26 cellular contexts compared by ENCODE assay signal in the genomic region with DNA sequence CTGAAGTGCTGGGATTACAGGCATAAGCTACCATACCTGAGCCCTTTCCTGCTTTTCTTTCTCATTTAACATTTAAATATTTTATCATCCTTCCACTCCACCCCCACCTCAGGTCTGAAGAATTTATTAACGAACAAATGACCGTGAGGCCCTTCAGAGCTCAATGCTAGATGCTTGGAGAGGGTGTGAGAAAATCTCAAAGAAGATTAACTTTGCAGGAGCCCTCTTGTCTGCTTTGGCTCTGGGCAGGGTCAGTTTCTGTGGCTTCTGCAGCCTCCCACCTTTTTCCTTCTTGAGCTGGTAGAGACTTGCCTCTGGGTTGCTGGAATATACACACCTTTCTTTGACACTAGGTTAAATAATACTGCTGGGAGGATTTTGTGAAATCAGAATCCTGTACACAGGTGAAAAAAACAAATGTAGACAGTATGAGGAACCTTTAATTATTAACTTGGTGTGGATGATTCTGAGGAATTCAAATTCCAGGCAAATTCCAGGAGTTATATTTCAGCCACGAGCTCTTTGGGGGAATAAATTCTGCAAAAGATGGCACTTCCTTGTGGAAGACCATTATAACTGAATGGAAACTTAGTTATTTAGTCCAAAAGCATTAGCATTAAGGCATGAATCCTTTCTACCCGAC. TPM values are rescaled to one million over a fixed set of nuclear protein-coding genes. Genes with fewer than 3 reads are reported as not detected.
A peak's percentile ranks its signal among the peaks of the same experiment; 100 is the strongest.
DNase-seq lines count a peak whose midpoint lies in the region; ATAC-seq and TF ChIP-seq lines count a peak whose summit lies in the region.
"Had no signal": no experiment of that assay in that cellular context is flagged by ENCODE, and none has a peak within 500 bp of the region (broad histone marks: within the 10 kb centered on the region; RNA-seq: fewer than 3 reads in every experiment).

No MANE protein-coding gene starts in this region.

- ATAC-seq in HG02870 (IDR thresholded peaks at IDR 0.05; ENCODE audit: unreplicated experiment) = no peak
- ATAC-seq: activated naive CD8-positive, alpha-beta T cell treated with anti-CD3 and anti-CD28 coated beads, Interleukin-2, amount 50 U/mL, for 24 hours; naive thymus-derived CD8-positive, alpha-beta T cell; PC-3; sciatic nerve; stimulated activated effector memory CD8-positive, alpha-beta T cell treated with anti-CD3 and anti-CD28 coated beads, Interleukin-12 subunit alpha, Interleukin-12 subunit beta, amount 100 ng/mL, for 72 hours had no signal

- peaks cover 6% of the 10 kb centered on the region for H3K36me3 Mint-ChIP-seq in mesothelial cell of epicardium
- H3K36me3 Mint-ChIP-seq: brain had no signal

- no peak for TF ChIP-seq CTCF in mesothelial cell of epicardium (IDR thresholded peaks at IDR 0.05; ENCODE audit: unreplicated experiment)

- no peaks in the 10 kb centered on the region for H3K27me3 Mint-ChIP-seq in mesothelial cell of epicardium (ENCODE audit: low read depth)
- H3K27me3 Mint-ChIP-seq: activated naive CD8-positive, alpha-beta T cell treated with anti-CD3 and anti-CD28 coated beads, Interleukin-2, amount 50 U/mL, for 24 hours; activated T-cell treated with anti-CD3 and anti-CD28 coated beads, Interleukin-2, amount 50 U/mL, for 24 hours; naive thymus-derived CD8-positive, alpha-beta T cell had no signal

- H3K4me3 Mint-ChIP-seq in mesothelial cell of epicardium = no peak overlapping the region
- H3K4me3 Mint-ChIP-seq: activated naive CD8-positive, alpha-beta T cell treated with anti-CD3 and anti-CD28 coated beads, Interleukin-2, amount 50 U/mL, for 24 hours; activated T-cell treated with anti-CD3 and anti-CD28 coated beads, Interleukin-2, amount 50 U/mL, for 24 hours; naive thymus-derived CD8-positive, alpha-beta T cell; stimulated activated effector memory CD8-positive, alpha-beta T cell treated with anti-CD3 and anti-CD28 coated beads, Interleukin-12 subunit alpha, Interleukin-12 subunit beta, amount 100 ng/mL, for 72 hours had no signal

- peak overlapping the region; percentile 21 for H3K27ac Mint-ChIP-seq in mesothelial cell of epicardium
- H3K27ac Mint-ChIP-seq: activated naive CD8-positive, alpha-beta T cell treated with anti-CD3 and anti-CD28 coated beads, Interleukin-2, amount 50 U/mL, for 24 hours; activated T-cell treated with anti-CD3 and anti-CD28 coated beads, Interleukin-2, amount 50 U/mL, for 24 hours; brain; naive thymus-derived CD8-positive, alpha-beta T cell; stimulated activated effector memory CD8-positive, alpha-beta T cell treated with anti-CD3 and anti-CD28 coated beads, Interleukin-12 subunit alpha, Interleukin-12 subunit beta, amount 100 ng/mL, for 72 hours had no signal

- peaks cover 20% of the 10 kb centered on the region for H3K4me1 Mint-ChIP-seq in mesothelial cell of epicardium

- DNase-seq in Caki2 (ENCODE audit: low read depth) (peak; percentile 82), NCI-H82 treated with DMSO at 0.1 percent for 48 hours (lab: John Stamatoyannopoulos, UW; ENCODE audit: unreplicated experiment) (peak; percentile 19), glomerular visceral epithelial cell (ENCODE audit: extremely low spot score) (peak; percentile 69), mesothelial cell of epicardium (ENCODE audit: low spot score in 2 of 2, unreplicated experiment in 2 of 2) (no peak), RPMI8226 (no peak), NCI-H187 (lab: John Stamatoyannopoulos, UW) (no peak)
- no peak for DNase-seq in stimulated activated CD4-positive, alpha-beta T cell treated with anti-CD3 and anti-CD28 coated beads, Interleukin-2, amount 100 ng/mL, for 24 hours
- DNase-seq: activated CD4-positive, alpha-beta T cell treated with anti-CD3 and anti-CD28 coated beads for 4 hours; activated naive CD8-positive, alpha-beta T cell treated with anti-CD3 and anti-CD28 coated beads, Interleukin-2, amount 50 U/mL, for 24 hours; activated T-cell treated with anti-CD3 and anti-CD28 coated beads, Interleukin-2, amount 50 U/mL, for 24 hours; DMS79; GF-D8; left ventricle myocardium inferior; naive thymus-derived CD8-positive, alpha-beta T cell; NCI-H146; NCI-H446 treated with DMSO at 0.1 percent for 48 hours; PC-3; Right ventricle myocardium superior; stimulated activated CD4-positive, alpha-beta T cell treated with anti-CD3 and anti-CD28 coated beads, Interleukin-12 subunit alpha, Interleukin-12 subunit beta, amount 100 ng/mL, for 4 hours; stimulated activated CD4-positive, alpha-beta T cell treated with anti-CD3 and anti-CD28 coated beads, Interleukin-4, amount 100 ng/mL, for 24 hours; substantia nigra; upper lobe of left lung had no signal

- H3K9me3 Mint-ChIP-seq in mesothelial cell of epicardium = peaks cover 29% of the 10 kb centered on the region

- in situ Hi-C loops in Caki2 (cut with HindIII; ENCODE audit: low pct_unique_long_range_greater_than_20kb, low sequenced_read_pairs) = no loop called here

RNA-seq across cellular contexts. Expression of a gene that starts 3.4 kb away (rescaled TPM):
- 23.8 and 25.5 TPM in 2 replicates for total RNA-seq in Caki2 (2014; rRNA removed; shearing (Covaris generic); ENCODE audit: low replicate concordance)
- total RNA-seq in mesothelial cell of epicardium = 55.3 to 58.8 TPM (median 57.2 TPM) in 3 replicates

Comparison
In these comparisons a context has a peak if more than half of its experiments do, and no peak if none do; other contexts are left out.
1. DNase-seq: peak in Caki2 (single experiment), NCI-H82 treated with DMSO at 0.1 percent for 48 hours (single experiment) and glomerular visceral epithelial cell (single experiment); none in mesothelial cell of epicardium (0 of 2), stimulated activated CD4-positive, alpha-beta T cell treated with anti-CD3 and anti-CD28 coated beads, Interleukin-2, amount 100 ng/mL, for 24 hours (0 of 2), RPMI8226 (single experiment) and NCI-H187 (0 of 2).